Comparison of ENCODE assay signal across 25 cellular contexts in the genomic region with DNA sequence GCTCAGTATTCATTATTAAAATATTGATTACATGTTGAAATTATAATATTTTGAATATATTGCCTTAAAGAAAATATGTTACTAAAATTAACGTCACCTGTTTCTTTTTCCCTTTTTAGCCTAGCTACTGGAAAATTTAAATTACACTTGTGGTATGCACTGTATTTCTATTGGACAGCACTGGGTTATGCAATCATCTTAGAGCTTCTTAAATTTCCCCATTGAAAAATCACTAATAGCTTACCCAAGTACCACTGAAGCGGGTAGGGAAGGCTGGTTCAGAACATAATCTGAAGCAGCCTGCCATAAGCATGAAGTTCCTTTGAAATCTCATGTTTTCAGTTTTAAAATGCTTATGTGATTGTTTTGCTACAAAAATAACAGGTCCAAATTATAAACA. TPM values are rescaled to one million over a fixed set of nuclear protein-coding genes. Genes with fewer than 3 reads are reported as not detected.
"Had no signal": no experiment of that assay in that cellular context is flagged by ENCODE, and none has a peak within 500 bp of the region (broad histone marks: within the 10 kb centered on the region; RNA-seq: fewer than 3 reads in every experiment).

No MANE protein-coding gene starts in this region.

- DNase-seq: IMR-90, Kasumi-1, MM.1S, NCI-H1092 treated with DMSO at 0.1 percent for 48 hours, NCI-H1436 treated with DMSO at 0.1 percent for 48 hours, NCI-H1694, NCI-H187 treated with DMSO at 0.1 percent for 48 hours, NCI-H2029 treated with DMSO at 0.1 percent for 48 hours, NCI-H2227 treated with DMSO at 0.1 percent for 48 hours, NCI-H446, NCI-H510A, NCI-H524 treated with DMSO at 0.1 percent for 48 hours, NCI-H69, NCI-H774, Right ventricle myocardium superior, RPMI8226, SIG-M5 had no signal

- H3K9ac ChIP-seq: KMS-11 had no signal

- H3K27me3 ChIP-seq: SJSA1 had no signal

- FAIRE-seq: HepG2, K562, RCC 7860 had no signal

- H3K4me3 ChIP-seq: K562, SJSA1, SK-N-MC had no signal

- H3K27ac ChIP-seq: KMS-11, SJSA1, SK-N-MC had no signal

- H3K36me3 ChIP-seq: SJSA1 had no signal

- H3K9me3 ChIP-seq: SJSA1 had no signal

- H3K4me2 ChIP-seq: KMS-11 had no signal

RNA-seq across cellular contexts. Expression of a gene that starts 49.5 kb away (rescaled TPM):
- total RNA-seq: HepG2, HT1080, IMR-90, M059J, Right ventricle myocardium superior, SJSA1 had no signal
